Comparison of ENCODE assay signal across 9 cellular contexts in genomic region chr16:66324785-66325184, GRCh38. TPM values are rescaled to one million over a fixed set of nuclear protein-coding genes. Genes with fewer than 3 reads are reported as not detected.
DNase-seq lines count a peak whose midpoint lies in the region; ATAC-seq, FAIRE-seq and TF ChIP-seq lines count a peak whose summit lies in the region.
"Had no signal": no experiment of that assay in that cellular context is flagged by ENCODE, and none has a peak within 500 bp of the region (broad histone marks: within the 10 kb centered on the region; RNA-seq: fewer than 3 reads in every experiment).

No MANE protein-coding gene starts in this region.

- peak; percentile 5 for DNase-seq in stimulated activated naive CD8-positive, alpha-beta T cell treated with anti-CD3 and anti-CD28 coated beads, Interleukin-15, Interleukin-2, amounts not matched to agents 100 U/mL and 50 U/mL, for 24 hours
- DNase-seq in stimulated activated naive CD8-positive, alpha-beta T cell treated with anti-CD3 and anti-CD28 coated beads, Interleukin-15, amount 100 ng/mL, for 72 hours: no peak
- peak; percentile 49 for DNase-seq in PC-3
- DNase-seq in frontal cortex (ENCODE audit: low spot score in 2 of 2): peak; percentile 8 to 49
- DNase-seq in sciatic nerve (ENCODE audit: low spot score): no peak
- no peak for DNase-seq in NCI-H2029 (lab: John Stamatoyannopoulos, UW)

- H3K4me3 ChIP-seq in PC-3 (ENCODE audit: low read length): no peak overlapping the region

- no peaks in the 10 kb centered on the region for H3K79me2 ChIP-seq in PC-3 (ENCODE audit: low read length)

- no peak overlapping the region for H3K9ac ChIP-seq in PC-3 (ENCODE audit: low read length)

- H3K4me1 Mint-ChIP-seq in stimulated activated naive CD8-positive, alpha-beta T cell treated with anti-CD3 and anti-CD28 coated beads, Interleukin-15, amount 100 ng/mL, for 72 hours: no peaks in the 10 kb centered on the region

- H3K4me3 Mint-ChIP-seq in stimulated activated naive CD8-positive, alpha-beta T cell treated with anti-CD3 and anti-CD28 coated beads, Interleukin-15, amount 100 ng/mL, for 72 hours: no peak overlapping the region

- CTCF ChIA-PET in PC-3 (lab: Charles Lee): no interaction called here

- intact Hi-C loops in PC-3 (cut with micrococcal nuclease) (no loop called here), sciatic nerve (cut with DNase I) (no loop called here)

- H3K27ac Mint-ChIP-seq in stimulated activated naive CD8-positive, alpha-beta T cell treated with anti-CD3 and anti-CD28 coated beads, Interleukin-15, amount 100 ng/mL, for 72 hours: no peak overlapping the region

- ATAC-seq in stimulated activated naive CD8-positive, alpha-beta T cell treated with anti-CD3 and anti-CD28 coated beads, Interleukin-15, Interleukin-2, amounts not matched to agents 100 U/mL and 50 U/mL, for 24 hours: no peak
- ATAC-seq in stimulated activated naive CD8-positive, alpha-beta T cell treated with anti-CD3 and anti-CD28 coated beads, Interleukin-15, amount 100 ng/mL, for 72 hours: no peak
- ATAC-seq in PC-3 (peak; percentile 92), HG02970 (IDR thresholded peaks at IDR 0.05; ENCODE audit: low FRiP score, unreplicated experiment) (no peak), sciatic nerve (no peak), HG02678 (IDR thresholded peaks at IDR 0.05; ENCODE audit: unreplicated experiment) (no peak)

- no peaks in the 10 kb centered on the region for H3F3A ChIP-seq in PC-3 (ENCODE audit: low read length, unreplicated experiment)

- H3K9me2 ChIP-seq in PC-3 (replicated peaks; ENCODE audit: low read length): no peaks in the 10 kb centered on the region

- H3K27ac ChIP-seq in PC-3 (ENCODE audit: low read length): no peak overlapping the region

- H3K4me2 ChIP-seq in PC-3 (ENCODE audit: low read length): no peak overlapping the region

- no peaks in the 10 kb centered on the region for H3K9me3 Mint-ChIP-seq in stimulated activated naive CD8-positive, alpha-beta T cell treated with anti-CD3 and anti-CD28 coated beads, Interleukin-15, amount 100 ng/mL, for 72 hours

- no peaks in the 10 kb centered on the region for H3K9me3 ChIP-seq in PC-3 (ENCODE audit: low read length)

- H3K27me3 ChIP-seq in PC-3 (ENCODE audit: low read length): no peaks in the 10 kb centered on the region

- POLR2A ChIA-PET in PC-3 (lab: Charles Lee; ENCODE audit: unreplicated experiment): no interaction called here

- no peak overlapping the region for H2AFZ ChIP-seq in PC-3 (ENCODE audit: low read length)

- H4K20me1 ChIP-seq in PC-3 (ENCODE audit: low read length): no peaks in the 10 kb centered on the region

- H3K27me3 Mint-ChIP-seq in stimulated activated naive CD8-positive, alpha-beta T cell treated with anti-CD3 and anti-CD28 coated beads, Interleukin-15, amount 100 ng/mL, for 72 hours: peaks cover 15% of the 10 kb centered on the region

- no peaks in the 10 kb centered on the region for H3K4me1 ChIP-seq in PC-3 (ENCODE audit: insufficient read depth, low read length)

- TF ChIP-seq CTCF in PC-3 (conservative IDR thresholded peaks at IDR 0.05; ENCODE audit: low read depth, low read length): peak; percentile 43

- H3K36me3 ChIP-seq in PC-3 (ENCODE audit: low read depth, low read length): no peaks in the 10 kb centered on the region

- BruUV-seq in PC-3 (replicated peaks; lab: Mats Ljungman, UMichigan): no TSS peak

- FAIRE-seq in frontal cortex (lab: Jason Lieb, UNC): no peak

RNA-seq across cellular contexts. Expression of gene CDH5, which starts 41.7 kb away (rescaled TPM):
- total RNA-seq in PC-3 (2014; rRNA removed) (not detected in 2 replicates), frontal cortex (6.1 TPM), sciatic nerve (108 TPM)
- total RNA-seq: activated CD8-positive, alpha-beta memory T cell treated with anti-CD3 and anti-CD28 coated beads for 36 hours had no signal

Comparison
In these comparisons a context has a peak if more than half of its experiments do, and no peak if none do; other contexts are left out.
1. DNase-seq: peak in stimulated activated naive CD8-positive, alpha-beta T cell treated with anti-CD3 and anti-CD28 coated beads, Interleukin-15, Interleukin-2, amounts not matched to agents 100 U/mL and 50 U/mL, for 24 hours (single experiment), PC-3 (single experiment) and frontal cortex (2 of 2); none in stimulated activated naive CD8-positive, alpha-beta T cell treated with anti-CD3 and anti-CD28 coated beads, Interleukin-15, amount 100 ng/mL, for 72 hours (0 of 2), sciatic nerve (single experiment) and NCI-H2029 (single experiment).
2. RNA of gene CDH5, which starts 41.7 kb away (total RNA-seq): 108 TPM in sciatic nerve (single experiment); 6.1 TPM in frontal cortex (single experiment) and not detected in PC-3; every median in the first group is over 10 times any median in the second.